ENCODE assay signal across 13 cellular contexts in the genomic region with DNA sequence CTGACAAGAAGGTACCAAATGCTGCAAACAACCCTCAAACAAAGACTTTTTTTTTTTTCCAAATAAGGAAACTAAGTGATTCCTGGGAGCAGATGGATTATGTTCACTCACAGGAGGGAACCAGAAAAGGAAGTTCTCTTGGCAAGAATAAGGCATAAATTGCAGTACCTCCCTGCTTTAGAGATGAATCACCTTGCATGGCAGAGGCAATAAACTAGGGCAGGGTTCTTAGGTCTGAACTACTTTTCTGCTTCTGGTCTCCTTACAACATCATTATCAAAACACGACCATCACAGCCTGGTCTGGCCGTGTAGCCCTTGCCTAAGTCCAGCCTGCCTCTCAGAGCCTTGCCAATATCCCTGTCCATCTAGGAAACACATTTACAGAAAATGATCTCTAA. TPM values are rescaled to one million over a fixed set of nuclear protein-coding genes. Genes with fewer than 3 reads are reported as not detected.
A peak's percentile ranks its signal among the peaks of the same experiment; 100 is the strongest.
DNase-seq lines count a peak whose midpoint lies in the region; ATAC-seq and TF ChIP-seq lines count a peak whose summit lies in the region.
"Had no signal": no experiment of that assay in that cellular context is flagged by ENCODE, and none has a peak within 500 bp of the region (broad histone marks: within the 10 kb centered on the region; RNA-seq: fewer than 3 reads in every experiment).

No MANE protein-coding gene starts in this region.

- no peak for TF ChIP-seq CTCF in left ventricle myocardium inferior (IDR thresholded peaks at IDR 0.05; ENCODE audit: borderline replicate concordance)

- no peaks in the 10 kb centered on the region for H3K9me3 ChIP-seq in left ventricle myocardium inferior (replicated peaks)
- H3K9me3 ChIP-seq: psoas muscle, upper lobe of right lung had no signal

- ATAC-seq in left cardiac atrium = peak; percentile 30 to 87
- no peak for ATAC-seq in HG03521 (IDR thresholded peaks at IDR 0.05; ENCODE audit: unreplicated experiment)
- ATAC-seq in activated CD4-positive, CD25-positive, alpha-beta regulatory T cell treated with anti-CD3 and anti-CD28 coated beads, Interleukin-2, amount 50 U/mL, for 24 hours = no peak
- ATAC-seq: activated naive CD8-positive, alpha-beta T cell treated with anti-CD3 and anti-CD28 coated beads, Interleukin-2, amount 50 U/mL, for 24 hours; upper lobe of right lung had no signal

- DNase-seq in left cardiac atrium = no peak
- no peak for DNase-seq in left ventricle myocardium inferior
- peak; percentile 80 for DNase-seq in cerebellar cortex (ENCODE audit: low spot score)
- DNase-seq in kidney glomerular epithelial cell (lab: John Stamatoyannopoulos, UW) = peak; percentile 10
- DNase-seq in nucleus accumbens (lab: John Stamatoyannopoulos, UW) = no peak
- DNase-seq in activated CD4-positive, alpha-beta T cell treated with anti-CD3 and anti-CD28 coated beads, Interleukin-2, amount 50 U/mL, for 1 hour = no peak
- DNase-seq: activated naive CD8-positive, alpha-beta T cell treated with anti-CD3 and anti-CD28 coated beads, Interleukin-2, amount 50 U/mL, for 24 hours; erythroblast; NCI-H1048; psoas muscle; upper lobe of right lung had no signal

- no peaks in the 10 kb centered on the region for H3K4me1 ChIP-seq in left ventricle myocardium inferior
- H3K4me1 ChIP-seq: psoas muscle, upper lobe of right lung had no signal

- H3K27ac ChIP-seq in left ventricle myocardium inferior (replicated peaks) = no peak overlapping the region
- H3K27ac ChIP-seq: psoas muscle, upper lobe of right lung had no signal

- H3K27me3 ChIP-seq in left ventricle myocardium inferior (ENCODE audit: low read depth) = no peaks in the 10 kb centered on the region
- H3K27me3 ChIP-seq: upper lobe of right lung had no signal

- intact Hi-C loops in left cardiac atrium (cut with DNase I) = no loop called here
- intact Hi-C loops in left ventricle myocardium inferior (cut with micrococcal nuclease) = no loop called here

- no peaks in the 10 kb centered on the region for H3K36me3 ChIP-seq in left ventricle myocardium inferior
- H3K36me3 ChIP-seq: upper lobe of right lung had no signal

- no peak overlapping the region for H3K4me3 ChIP-seq in left ventricle myocardium inferior
- H3K4me3 ChIP-seq: psoas muscle, upper lobe of right lung had no signal

RNA-seq across cellular contexts. Expression of a gene that starts 6.3 kb away (rescaled TPM):
- total RNA-seq in left cardiac atrium (not detected), left ventricle myocardium inferior (not detected)
- total RNA-seq: psoas muscle, upper lobe of right lung had no signal

RNA-seq across cellular contexts. Expression of a gene that starts 30.5 kb away (rescaled TPM):
- total RNA-seq in left cardiac atrium = 100 to 1,000 TPM; 191 to 248 TPM
- 156 TPM for total RNA-seq in left ventricle myocardium inferior

RNA-seq across cellular contexts. Expression of a gene that starts 59.7 kb away (rescaled TPM):
- total RNA-seq in left cardiac atrium (10 to 100 TPM in 1 of 2 donors, 1 to 10 TPM in 1; 7.6 to 16.0 TPM), left ventricle myocardium inferior (7.0 TPM)
- total RNA-seq: upper lobe of right lung had no signal

Comparison
In these comparisons a context has a peak if more than half of its experiments do, and no peak if none do; other contexts are left out.
1. ATAC-seq: peak in left cardiac atrium (2 of 2); none in HG03521 (single experiment) and activated CD4-positive, CD25-positive, alpha-beta regulatory T cell treated with anti-CD3 and anti-CD28 coated beads, Interleukin-2, amount 50 U/mL, for 24 hours (0 of 2).
2. DNase-seq: peak in cerebellar cortex (single experiment) and kidney glomerular epithelial cell (single experiment); none in left cardiac atrium (single experiment), left ventricle myocardium inferior (single experiment), nucleus accumbens (0 of 56) and activated CD4-positive, alpha-beta T cell treated with anti-CD3 and anti-CD28 coated beads, Interleukin-2, amount 50 U/mL, for 1 hour (single experiment).